In the genomic region with DNA sequence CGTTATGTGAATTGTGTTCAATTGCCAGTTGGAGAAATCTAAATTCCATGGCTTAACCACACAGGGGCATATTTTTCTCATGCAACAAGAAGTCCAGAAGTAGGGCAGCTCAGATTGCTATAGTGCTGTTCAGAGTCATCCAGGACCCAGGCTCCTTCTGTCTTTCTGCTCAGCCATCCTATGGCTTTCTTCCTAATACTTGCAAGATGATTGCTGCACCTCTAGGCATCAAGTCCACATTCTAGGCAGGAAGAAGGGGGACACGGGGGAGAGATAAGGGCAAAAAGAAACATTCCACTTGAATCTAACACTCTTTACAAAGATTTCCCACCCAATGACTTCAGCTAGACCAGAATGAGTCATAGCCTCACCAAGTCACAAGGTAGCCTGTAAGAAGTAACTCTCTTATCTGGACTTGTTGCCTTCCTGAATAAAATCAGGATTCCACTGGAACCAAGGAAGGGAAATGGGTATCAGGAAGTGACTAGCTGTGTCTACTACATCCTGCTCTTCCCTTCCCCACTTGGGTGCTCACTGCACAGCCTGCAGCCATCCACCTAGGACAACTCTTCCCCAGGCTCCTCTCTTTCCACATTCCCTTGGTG, we compare ENCODE assay signal across 12 cellular contexts. TPM values are rescaled to one million over a fixed set of nuclear protein-coding genes. Genes with fewer than 3 reads are reported as not detected.
DNase-seq lines count a peak whose midpoint lies in the region; ATAC-seq and TF ChIP-seq lines count a peak whose summit lies in the region.
"Had no signal": no experiment of that assay in that cellular context is flagged by ENCODE, and none has a peak within 500 bp of the region (broad histone marks: within the 10 kb centered on the region; RNA-seq: fewer than 3 reads in every experiment).

No MANE protein-coding gene starts in this region.

- no peaks in the 10 kb centered on the region for H3K27me3 Mint-ChIP-seq in activated naive CD4-positive, alpha-beta T cell treated with anti-CD3 and anti-CD28 coated beads, Interleukin-2, amount 10 ng/mL, durations not matched to agents 7 days and 5 days

- H3K9me2 ChIP-seq in SU-DHL-6 (replicated peaks; ENCODE audit: insufficient read depth, low read length): no peaks in the 10 kb centered on the region

- no peak for TF ChIP-seq POLR2A in upper lobe of left lung (IDR thresholded peaks at IDR 0.05)

- peak overlapping the region; percentile 26 for H3K4me2 ChIP-seq in SU-DHL-6 (ENCODE audit: low read depth, low read length, poor library complexity, severe bottlenecking)
- H3K4me2 ChIP-seq: neural progenitor cell had no signal

- H2AFZ ChIP-seq in SU-DHL-6 (ENCODE audit: low read depth, low read length, severe bottlenecking): no peak overlapping the region
- H2AFZ ChIP-seq: neural progenitor cell had no signal

- H3K9me3 ChIP-seq in SU-DHL-6 (ENCODE audit: insufficient read depth, low read length) (no peaks in the 10 kb centered on the region), upper lobe of left lung (no peaks in the 10 kb centered on the region)

- H3K27ac Mint-ChIP-seq in activated naive CD4-positive, alpha-beta T cell treated with anti-CD3 and anti-CD28 coated beads, Interleukin-2, amount 10 ng/mL, durations not matched to agents 7 days and 5 days: peak overlapping the region; percentile 47
- H3K27ac Mint-ChIP-seq: neural progenitor cell had no signal

- H3K79me2 ChIP-seq in SU-DHL-6 (ENCODE audit: insufficient read depth, low read length): no peaks in the 10 kb centered on the region

- H3K4me3 ChIP-seq in SU-DHL-6 (ENCODE audit: insufficient read depth, low read length, poor library complexity, severe bottlenecking): no peak overlapping the region
- no peak overlapping the region for H3K4me3 ChIP-seq in fibroblast of pulmonary artery (replicated peaks; ENCODE audit: low read depth, low read length)
- H3K4me3 ChIP-seq in upper lobe of left lung: no peak overlapping the region
- H3K4me3 ChIP-seq: neural progenitor cell had no signal

- H3K4me1 ChIP-seq in upper lobe of left lung: peaks cover 25 to 49% (median 40%) of the 10 kb centered on the region in 4 donors
- H3K4me1 ChIP-seq: neural progenitor cell had no signal

- H3K27ac ChIP-seq in SU-DHL-6 (ENCODE audit: low read depth, low read length) (no peak overlapping the region), upper lobe of left lung (peak overlapping the region in 3 of 4 donors; percentile 3 to 31 (median 28))
- H3K27ac ChIP-seq: neural progenitor cell had no signal

- peak in 1 of 2 donors; percentile 52 for ATAC-seq in upper lobe of left lung (ENCODE audit: low FRiP score in 2 of 2)

- H3K36me3 ChIP-seq in SU-DHL-6 (ENCODE audit: low read length): peaks cover 8% of the 10 kb centered on the region; the same call in 1 of the 2 replicates
- peaks cover 0 to 7% (median 3%) of the 10 kb centered on the region in 4 donors for H3K36me3 ChIP-seq in upper lobe of left lung
- H3K36me3 ChIP-seq: neural progenitor cell had no signal

- peaks cover 84% of the 10 kb centered on the region for H3K4me1 Mint-ChIP-seq in activated naive CD4-positive, alpha-beta T cell treated with anti-CD3 and anti-CD28 coated beads, Interleukin-2, amount 10 ng/mL, durations not matched to agents 7 days and 5 days

- CTCF ChIA-PET in activated naive CD4-positive, alpha-beta T cell treated with anti-CD3 and anti-CD28 coated beads, Interleukin-2, amount 10 ng/mL, durations not matched to agents 7 days and 5 days (lab: Charles Lee): interaction anchor here (1.1 to 2.7 kb wide), 5 partner anchors 10 to 261 kb away, joined by 3 to 15 read pairs (median 3); partner anchors contain the start of gene LIX1

- H3K27me3 ChIP-seq in SU-DHL-6 (ENCODE audit: low read length): no peaks in the 10 kb centered on the region
- no peaks in the 10 kb centered on the region for H3K27me3 ChIP-seq in upper lobe of left lung
- H3K27me3 ChIP-seq: neural progenitor cell had no signal

- no peaks in the 10 kb centered on the region for H3K9me3 Mint-ChIP-seq in activated naive CD4-positive, alpha-beta T cell treated with anti-CD3 and anti-CD28 coated beads, Interleukin-2, amount 10 ng/mL, durations not matched to agents 7 days and 5 days
- H3K9me3 Mint-ChIP-seq: neural progenitor cell had no signal

- 58 to 67% methylated on average over 2 of the region's 2 CpGs for WGBS in upper lobe of left lung, 2 donors

- H4K20me1 ChIP-seq in SU-DHL-6 (ENCODE audit: low read depth, low read length): no peaks in the 10 kb centered on the region

- no peak overlapping the region for H3K9ac ChIP-seq in SU-DHL-6 (ENCODE audit: low read length)
- H3K9ac ChIP-seq: neural progenitor cell had no signal

- peaks cover 73% of the 10 kb centered on the region for H3K36me3 Mint-ChIP-seq in activated naive CD4-positive, alpha-beta T cell treated with anti-CD3 and anti-CD28 coated beads, Interleukin-2, amount 10 ng/mL, durations not matched to agents 7 days and 5 days
- H3K36me3 Mint-ChIP-seq: neural progenitor cell had no signal

- TF ChIP-seq CTCF in SU-DHL-6 (IDR thresholded peaks at IDR 0.05; ENCODE audit: insufficient read depth, low read length, poor library complexity, severe bottlenecking) (no peak), fibroblast of pulmonary artery (IDR thresholded peaks at IDR 0.05; ENCODE audit: low read length, missing control alignments) (no peak), upper lobe of left lung (IDR thresholded peaks at IDR 0.05) (no peak), GM20000 (IDR thresholded peaks at IDR 0.05; ENCODE audit: extremely low read depth, missing control alignments) (no peak)

- DNase-seq in activated naive CD4-positive, alpha-beta T cell treated with anti-CD3 and anti-CD28 coated beads, Interleukin-2, amount 10 ng/mL, durations not matched to agents 7 days and 5 days: no peak
- DNase-seq in activated naive CD4-positive, alpha-beta T cell treated with anti-CD3 and anti-CD28 coated beads, Interleukin-2, amount 50 U/mL, for 16 hours: no peak
- DNase-seq in fibroblast of pulmonary artery (ENCODE audit: low read depth) (peak; percentile 89), upper lobe of left lung (no peak), iPS-NIHi7 (ENCODE audit: extremely low spot score) (no peak), SIG-M5 (lab: John Stamatoyannopoulos, UW) (no peak), GM20000 (ENCODE audit: low spot score) (no peak)
- DNase-seq: effector CD8-positive, alpha-beta T cell; KBM-7; T-helper 9 cell had no signal

- peaks cover 10% of the 10 kb centered on the region; the same call in 1 of the 2 replicates for H3F3A ChIP-seq in SU-DHL-6 (ENCODE audit: insufficient read depth)

- H3K4me3 Mint-ChIP-seq in activated naive CD4-positive, alpha-beta T cell treated with anti-CD3 and anti-CD28 coated beads, Interleukin-2, amount 10 ng/mL, durations not matched to agents 7 days and 5 days: peak overlapping the region; percentile 69
- H3K4me3 Mint-ChIP-seq: neural progenitor cell had no signal

- TF ChIP-seq EP300 in upper lobe of left lung (IDR thresholded peaks at IDR 0.05): no peak

RNA-seq across cellular contexts. Expression of gene ERAP2, which starts 5.3 kb away (rescaled TPM):
- total RNA-seq in upper lobe of left lung: 10 to 100 TPM; 19.9 to 24.8 (median 22.1) TPM

RNA-seq across cellular contexts. Expression of gene LNPEP, which starts 54.3 kb away (rescaled TPM):
- 10 to 100 TPM; 28.9 to 67.2 (median 42.7) TPM for total RNA-seq in upper lobe of left lung
